25 cellular contexts compared by ENCODE assay signal in the genomic region with DNA sequence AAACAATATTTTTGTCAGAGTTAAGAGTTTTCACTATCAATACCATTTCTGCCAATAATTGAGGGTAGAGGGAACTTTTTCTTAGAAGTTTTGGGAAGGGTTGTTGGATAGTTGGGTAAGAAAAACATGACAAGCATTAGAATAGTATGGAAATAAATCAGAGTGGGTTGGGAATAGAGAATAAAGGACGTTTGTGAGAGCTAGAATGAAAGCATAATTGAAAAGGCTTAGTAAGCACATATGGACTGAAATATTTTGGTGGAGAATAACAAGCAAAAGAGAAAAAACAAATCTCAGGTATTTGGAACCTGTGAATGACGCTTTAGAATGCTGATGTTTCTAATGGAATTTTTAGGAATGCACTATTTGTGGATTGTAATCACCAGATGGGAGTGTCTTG.
"Had no signal": no experiment of that assay in that cellular context is flagged by ENCODE, and none has a peak within 500 bp of the region (broad histone marks: within the 10 kb centered on the region; RNA-seq: fewer than 3 reads in every experiment).

No MANE protein-coding gene starts in this region.

- H3K9me3 ChIP-seq: left lung, mucosa of descending colon, ovary, prostate gland, tibial nerve, uterus had no signal

- H3K36me3 Mint-ChIP-seq: mesothelial cell of epicardium; natural killer cell treated with Interleukin-12 subunit alpha and Interleukin-12 subunit beta and Interleukin-15 and Interleukin-18, amount 100 ng/mL, for 72 hours; stimulated activated naive B cell treated with anti-CD40 and anti-IgM and Interleukin-4, amounts not matched to agents 10 μg/mL and 1 μg/mL and 100 μg/mL, for 72 hours; type B pancreatic cell had no signal

- H3K4me1 ChIP-seq: left lung, prostate gland, stomach, tibial nerve, uterus had no signal

- H3K27me3 ChIP-seq: left lung, ovary, stomach, tibial nerve, uterus had no signal

- H3K27ac Mint-ChIP-seq: mesothelial cell of epicardium; naive thymus-derived CD4-positive, alpha-beta T cell; natural killer cell treated with Interleukin-12 subunit alpha and Interleukin-12 subunit beta and Interleukin-15 and Interleukin-18, amount 100 ng/mL, for 72 hours; stimulated activated naive B cell treated with anti-CD40 and anti-IgM and Interleukin-4, amounts not matched to agents 10 μg/mL and 1 μg/mL and 100 μg/mL, for 72 hours; type B pancreatic cell had no signal

- H3K4me1 Mint-ChIP-seq: naive thymus-derived CD4-positive, alpha-beta T cell; stimulated activated naive B cell treated with anti-CD40 and anti-IgM and Interleukin-4, amounts not matched to agents 10 μg/mL and 1 μg/mL and 100 μg/mL, for 72 hours had no signal

- H3K4me3 ChIP-seq: left lung, lung, mucosa of descending colon, ovary, prostate gland, skin epidermis, stomach, tibial nerve, uterus had no signal

- H3K9me3 Mint-ChIP-seq: mesothelial cell of epicardium, type B pancreatic cell had no signal

- ATAC-seq: left colon; left lung; mucosa of descending colon; naive thymus-derived CD4-positive, alpha-beta T cell; natural killer cell treated with Interleukin-12 subunit alpha and Interleukin-12 subunit beta and Interleukin-15 and Interleukin-18, amount 100 ng/mL, for 72 hours; right cardiac atrium; sciatic nerve; stimulated activated naive B cell treated with anti-CD40 and anti-IgM and Interleukin-4, amounts not matched to agents 10 μg/mL and 1 μg/mL and 100 μg/mL, for 72 hours; stimulated activated naive CD8-positive, alpha-beta T cell treated with anti-CD3 and anti-CD28 coated beads, Interleukin-15, Interleukin-2, amounts not matched to agents 100 U/mL and 50 U/mL, for 24 hours had no signal

- H3K27ac ChIP-seq: left lung, ovary, prostate gland, skin epidermis, stomach, tibial nerve, uterus had no signal

- H3K27me3 Mint-ChIP-seq: naive thymus-derived CD4-positive, alpha-beta T cell; natural killer cell treated with Interleukin-12 subunit alpha and Interleukin-12 subunit beta and Interleukin-15 and Interleukin-18, amount 100 ng/mL, for 72 hours; stimulated activated naive B cell treated with anti-CD40 and anti-IgM and Interleukin-4, amounts not matched to agents 10 μg/mL and 1 μg/mL and 100 μg/mL, for 72 hours; type B pancreatic cell had no signal

- H3K4me3 Mint-ChIP-seq: mesothelial cell of epicardium; naive thymus-derived CD4-positive, alpha-beta T cell; natural killer cell treated with Interleukin-12 subunit alpha and Interleukin-12 subunit beta and Interleukin-15 and Interleukin-18, amount 100 ng/mL, for 72 hours; stimulated activated naive B cell treated with anti-CD40 and anti-IgM and Interleukin-4, amounts not matched to agents 10 μg/mL and 1 μg/mL and 100 μg/mL, for 72 hours; type B pancreatic cell had no signal

- DNase-seq: kidney glomerular epithelial cell; left colon; left lung; mesendoderm; mucosa of descending colon; naive thymus-derived CD4-positive, alpha-beta T cell; ovary; retina; right cardiac atrium; stimulated activated CD4-positive, alpha-beta T cell treated with anti-CD3 and anti-CD28 coated beads, Interleukin-12 subunit alpha, Interleukin-12 subunit beta, amount 100 ng/mL, for 4 hours; stimulated activated CD4-positive, alpha-beta T cell treated with anti-CD3 and anti-CD28 coated beads, Interleukin-15, amount 100 ng/mL, for 24 hours; stimulated activated CD4-positive, alpha-beta T cell treated with anti-CD3 and anti-CD28 coated beads, Interleukin-2, amount 100 ng/mL, for 24 hours; stimulated activated CD4-positive, alpha-beta T cell treated with anti-CD3 and anti-CD28 coated beads, Interleukin-4, amount 100 ng/mL, for 1 hour; stimulated activated naive B cell treated with anti-CD40 and anti-IgM and Interleukin-4, amounts not matched to agents 10 μg/mL and 1 μg/mL and 100 μg/mL, for 72 hours; stimulated activated naive CD8-positive, alpha-beta T cell treated with anti-CD3 and anti-CD28 coated beads, Interleukin-15, Interleukin-2, amounts not matched to agents 100 U/mL and 50 U/mL, for 24 hours; stomach; uterus had no signal

- H3K36me3 ChIP-seq: left lung, ovary, prostate gland, stomach, tibial nerve, uterus had no signal
